Comparison of ENCODE assay signal across 8 cellular contexts in genomic region chr15:43132830-43133428, GRCh38. TPM values are rescaled to one million over a fixed set of nuclear protein-coding genes. Genes with fewer than 3 reads are reported as not detected.
DNase-seq lines count a peak whose midpoint lies in the region; TF ChIP-seq lines count a peak whose summit lies in the region.

No MANE protein-coding gene starts in this region.

- H3K36me3 Mint-ChIP-seq in mesothelial cell of epicardium: peaks cover 4% of the 10 kb centered on the region

- no peak for TF ChIP-seq CTCF in 22Rv1 (IDR thresholded peaks at IDR 0.05)
- no peak for TF ChIP-seq CTCF in mesothelial cell of epicardium (IDR thresholded peaks at IDR 0.05; ENCODE audit: unreplicated experiment)

- peak overlapping the region; percentile 89 for H3K4me3 Mint-ChIP-seq in mesothelial cell of epicardium

- H3K9me3 Mint-ChIP-seq in mesothelial cell of epicardium: peaks cover 13% of the 10 kb centered on the region

- H3K27ac Mint-ChIP-seq in mesothelial cell of epicardium: peak overlapping the region; percentile 95

- peak; percentile 3 for DNase-seq in cerebellar cortex (ENCODE audit: low spot score)
- DNase-seq in mesothelial cell of epicardium (ENCODE audit: low spot score in 2 of 2, unreplicated experiment in 2 of 2): no peak
- DNase-seq in cortex of kidney (lab: John Stamatoyannopoulos, UW): no peak
- DNase-seq in stimulated activated naive CD4-positive, alpha-beta T cell treated with Interleukin-2 at 50 U/mL for 16 hours (lab: John Stamatoyannopoulos, UW): no peak
- no peak for DNase-seq in AG08395 (ENCODE audit: low spot score)
- no peak for DNase-seq in COR-L47 (lab: John Stamatoyannopoulos, UW)

- peak overlapping the region; percentile 87 for H3K27ac ChIP-seq in 22Rv1

- TF ChIP-seq EP300 in Ishikawa (IDR thresholded peaks at IDR 0.05; ENCODE audit: borderline replicate concordance): no peak

- peaks cover 30% of the 10 kb centered on the region for H3K27me3 Mint-ChIP-seq in mesothelial cell of epicardium (ENCODE audit: low read depth)

- TF ChIP-seq RAD21 in Ishikawa (IDR thresholded peaks at IDR 0.05; ENCODE audit: low read depth): no peak

- peaks cover 22% of the 10 kb centered on the region for H3K4me1 Mint-ChIP-seq in mesothelial cell of epicardium

TF ChIP-seq in Ishikawa, 13 proteins besides CTCF, POLR2A, EP300 and RAD21:
- TF ChIP-seq MAX (IDR thresholded peaks at IDR 0.05): no peak
- TF ChIP-seq EGR1 (IDR thresholded peaks at IDR 0.05): no peak
- TF ChIP-seq TEAD4 (IDR thresholded peaks at IDR 0.05): 0 out of 2 replicates have a peak, but pooled peaks have one; percentile 4

RNA-seq across cellular contexts. Expression of gene TMEM62, which starts 0.5 kb away (rescaled TPM):
- total RNA-seq in mesothelial cell of epicardium: 12.4 to 13.4 TPM (median 12.9 TPM) in 3 replicates

RNA-seq across cellular contexts. Expression of gene UBR1, which starts 27.1 kb away (rescaled TPM):
- 29.9 to 36.4 TPM (median 33.4 TPM) in 3 replicates for total RNA-seq in mesothelial cell of epicardium

RNA-seq across cellular contexts. Expression of gene CCNDBP1, which starts 52.3 kb away (rescaled TPM):
- 29.3 to 31.2 TPM (median 29.5 TPM) in 3 replicates for total RNA-seq in mesothelial cell of epicardium
